Comparison of ENCODE assay signal across 1 cellular context in the genomic region with DNA sequence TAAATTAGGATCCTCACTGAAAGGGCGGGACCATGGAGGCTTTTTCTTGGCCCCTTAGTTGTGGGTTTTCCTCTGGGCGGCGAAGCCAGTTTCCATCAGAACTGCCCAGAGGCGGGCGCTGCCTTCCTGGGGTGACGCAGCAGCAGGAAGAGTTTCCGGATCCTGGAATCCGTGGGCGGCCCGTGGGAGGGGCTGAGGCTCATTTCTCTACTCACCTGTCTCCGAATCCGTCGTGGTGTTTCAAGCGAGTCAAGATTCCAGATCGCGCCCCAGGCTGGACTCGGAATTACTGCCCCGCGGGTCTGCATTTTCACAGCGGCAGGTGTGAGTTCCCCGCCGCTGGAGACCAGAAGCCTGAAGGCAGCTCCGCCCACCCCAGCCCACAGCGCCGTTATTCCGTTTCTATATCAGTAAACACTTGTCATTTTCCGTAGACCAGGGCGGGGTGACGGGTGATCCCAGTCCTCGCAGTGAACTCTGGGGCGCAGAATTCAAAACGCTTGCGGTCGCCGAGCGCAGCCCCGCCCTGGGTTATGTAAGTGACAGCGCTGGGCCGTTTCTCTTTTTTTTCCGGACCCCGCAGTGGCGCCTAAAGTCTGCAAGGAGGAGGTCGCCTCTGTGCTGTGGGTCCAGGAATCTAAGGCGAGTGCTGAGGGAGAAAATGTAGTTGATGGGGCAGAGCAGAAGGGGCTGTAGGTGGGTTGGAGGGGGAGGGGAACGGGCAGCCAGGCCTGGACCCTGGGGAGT.
TF ChIP-seq lines count a peak whose summit lies in the region.

No MANE protein-coding gene starts in this region.

TF ChIP-seq in HepG2, 621 proteins besides CTCF, POLR2A, EP300 and RAD21 (continued from another document and continues in another):
- TF ChIP-seq, protein P1, sequence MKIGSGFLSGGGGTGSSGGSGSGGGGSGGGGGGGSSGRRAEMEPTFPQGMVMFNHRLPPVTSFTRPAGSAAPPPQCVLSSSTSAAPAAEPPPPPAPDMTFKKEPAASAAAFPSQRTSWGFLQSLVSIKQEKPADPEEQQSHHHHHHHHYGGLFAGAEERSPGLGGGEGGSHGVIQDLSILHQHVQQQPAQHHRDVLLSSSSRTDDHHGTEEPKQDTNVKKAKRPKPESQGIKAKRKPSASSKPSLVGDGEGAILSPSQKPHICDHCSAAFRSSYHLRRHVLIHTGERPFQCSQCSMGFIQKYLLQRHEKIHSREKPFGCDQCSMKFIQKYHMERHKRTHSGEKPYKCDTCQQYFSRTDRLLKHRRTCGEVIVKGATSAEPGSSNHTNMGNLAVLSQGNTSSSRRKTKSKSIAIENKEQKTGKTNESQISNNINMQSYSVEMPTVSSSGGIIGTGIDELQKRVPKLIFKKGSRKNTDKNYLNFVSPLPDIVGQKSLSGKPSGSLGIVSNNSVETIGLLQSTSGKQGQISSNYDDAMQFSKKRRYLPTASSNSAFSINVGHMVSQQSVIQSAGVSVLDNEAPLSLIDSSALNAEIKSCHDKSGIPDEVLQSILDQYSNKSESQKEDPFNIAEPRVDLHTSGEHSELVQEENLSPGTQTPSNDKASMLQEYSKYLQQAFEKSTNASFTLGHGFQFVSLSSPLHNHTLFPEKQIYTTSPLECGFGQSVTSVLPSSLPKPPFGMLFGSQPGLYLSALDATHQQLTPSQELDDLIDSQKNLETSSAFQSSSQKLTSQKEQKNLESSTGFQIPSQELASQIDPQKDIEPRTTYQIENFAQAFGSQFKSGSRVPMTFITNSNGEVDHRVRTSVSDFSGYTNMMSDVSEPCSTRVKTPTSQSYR (CRISPR knock-in tag; IDR thresholded peaks at IDR 0.05; ENCODE audit: borderline replicate concordance) = peak; percentile 68; the same call in 1 of the 2 replicates
- TF ChIP-seq RBAK (CRISPR knock-in tag; IDR thresholded peaks at IDR 0.05) (0 out of 2 replicates have a peak, but pooled peaks have one; percentile 26), STAG1 (CRISPR knock-in tag; IDR thresholded peaks at IDR 0.05) (0 out of 2 replicates have a peak, but pooled peaks have one; percentile 18), MTF2 (CRISPR knock-in tag; IDR thresholded peaks at IDR 0.05; ENCODE audit: borderline replicate concordance) (no peak), ZBTB38 (CRISPR knock-in tag; IDR thresholded peaks at IDR 0.05) (no peak), ZNF775 (CRISPR knock-in tag; IDR thresholded peaks at IDR 0.05; ENCODE audit: borderline replicate concordance) (no peak), ZFAT (CRISPR knock-in tag; conservative IDR thresholded peaks at IDR 0.05) (no peak), MYNN (CRISPR knock-in tag; IDR thresholded peaks at IDR 0.05; ENCODE audit: low read depth) (no peak), TARDBP (CRISPR knock-in tag; IDR thresholded peaks at IDR 0.05) (peak; percentile 40; the same call in 1 of the 2 replicates), ZNF569 (CRISPR knock-in tag; IDR thresholded peaks at IDR 0.05; ENCODE audit: borderline replicate concordance) (peak; percentile 88), ZNF143 (CRISPR knock-in tag; IDR thresholded peaks at IDR 0.05) (peak; percentile 84), ZNF7 (CRISPR knock-in tag; IDR thresholded peaks at IDR 0.05) (no peak), ETV5 (CRISPR knock-in tag; IDR thresholded peaks at IDR 0.05; ENCODE audit: borderline replicate concordance) (peak; percentile 52; the same call in 1 of the 2 replicates), RBM22 (optimal IDR thresholded peaks at IDR 0.05; ENCODE audit: low read length) (no peak), CCAR2 (optimal IDR thresholded peaks at IDR 0.05; ENCODE audit: low read depth, low read length) (no peak), ZNF709 (CRISPR knock-in tag; IDR thresholded peaks at IDR 0.05) (no peak), TBP (CRISPR knock-in tag; IDR thresholded peaks at IDR 0.05) (0 out of 2 replicates have a peak, but pooled peaks have one; percentile 55), BHLHE40 (IDR thresholded peaks at IDR 0.05; ENCODE audit: low read length) (no peak; the same call in 1 of the 2 replicates), YY1 (IDR thresholded peaks at IDR 0.05; ENCODE audit: insufficient read depth, insufficient replicate concordance, low read depth, low read length) (peak; percentile 27), NFYC (CRISPR knock-in tag; IDR thresholded peaks at IDR 0.05) (no peak)
- TF ChIP-seq, protein P2, sequence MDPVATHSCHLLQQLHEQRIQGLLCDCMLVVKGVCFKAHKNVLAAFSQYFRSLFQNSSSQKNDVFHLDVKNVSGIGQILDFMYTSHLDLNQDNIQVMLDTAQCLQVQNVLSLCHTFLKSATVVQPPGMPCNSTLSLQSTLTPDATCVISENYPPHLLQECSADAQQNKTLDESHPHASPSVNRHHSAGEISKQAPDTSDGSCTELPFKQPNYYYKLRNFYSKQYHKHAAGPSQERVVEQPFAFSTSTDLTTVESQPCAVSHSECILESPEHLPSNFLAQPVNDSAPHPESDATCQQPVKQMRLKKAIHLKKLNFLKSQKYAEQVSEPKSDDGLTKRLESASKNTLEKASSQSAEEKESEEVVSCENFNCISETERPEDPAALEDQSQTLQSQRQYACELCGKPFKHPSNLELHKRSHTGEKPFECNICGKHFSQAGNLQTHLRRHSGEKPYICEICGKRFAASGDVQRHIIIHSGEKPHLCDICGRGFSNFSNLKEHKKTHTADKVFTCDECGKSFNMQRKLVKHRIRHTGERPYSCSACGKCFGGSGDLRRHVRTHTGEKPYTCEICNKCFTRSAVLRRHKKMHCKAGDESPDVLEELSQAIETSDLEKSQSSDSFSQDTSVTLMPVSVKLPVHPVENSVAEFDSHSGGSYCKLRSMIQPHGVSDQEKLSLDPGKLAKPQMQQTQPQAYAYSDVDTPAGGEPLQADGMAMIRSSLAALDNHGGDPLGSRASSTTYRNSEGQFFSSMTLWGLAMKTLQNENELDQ (CRISPR knock-in tag; IDR thresholded peaks at IDR 0.05; ENCODE audit: borderline replicate concordance) = no peak
- TF ChIP-seq, protein P3, sequence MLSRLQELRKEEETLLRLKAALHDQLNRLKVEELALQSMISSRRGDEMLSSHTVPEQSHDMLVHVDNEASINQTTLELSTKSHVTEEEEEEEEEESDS (CRISPR knock-in tag; IDR thresholded peaks at IDR 0.05; ENCODE audit: borderline replicate concordance) = 0 out of 2 replicates have a peak, but pooled peaks have one; percentile 64
- TF ChIP-seq, protein P4, sequence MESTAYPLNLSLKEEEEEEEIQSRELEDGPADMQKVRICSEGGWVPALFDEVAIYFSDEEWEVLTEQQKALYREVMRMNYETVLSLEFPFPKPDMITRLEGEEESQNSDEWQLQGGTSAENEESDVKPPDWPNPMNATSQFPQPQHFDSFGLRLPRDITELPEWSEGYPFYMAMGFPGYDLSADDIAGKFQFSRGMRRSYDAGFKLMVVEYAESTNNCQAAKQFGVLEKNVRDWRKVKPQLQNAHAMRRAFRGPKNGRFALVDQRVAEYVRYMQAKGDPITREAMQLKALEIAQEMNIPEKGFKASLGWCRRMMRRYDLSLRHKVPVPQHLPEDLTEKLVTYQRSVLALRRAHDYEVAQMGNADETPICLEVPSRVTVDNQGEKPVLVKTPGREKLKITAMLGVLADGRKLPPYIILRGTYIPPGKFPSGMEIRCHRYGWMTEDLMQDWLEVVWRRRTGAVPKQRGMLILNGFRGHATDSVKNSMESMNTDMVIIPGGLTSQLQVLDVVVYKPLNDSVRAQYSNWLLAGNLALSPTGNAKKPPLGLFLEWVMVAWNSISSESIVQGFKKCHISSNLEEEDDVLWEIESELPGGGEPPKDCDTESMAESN (CRISPR knock-in tag; conservative IDR thresholded peaks at IDR 0.05) = peak; percentile 51; the same call in 1 of the 2 replicates
- TF ChIP-seq, protein P5, sequence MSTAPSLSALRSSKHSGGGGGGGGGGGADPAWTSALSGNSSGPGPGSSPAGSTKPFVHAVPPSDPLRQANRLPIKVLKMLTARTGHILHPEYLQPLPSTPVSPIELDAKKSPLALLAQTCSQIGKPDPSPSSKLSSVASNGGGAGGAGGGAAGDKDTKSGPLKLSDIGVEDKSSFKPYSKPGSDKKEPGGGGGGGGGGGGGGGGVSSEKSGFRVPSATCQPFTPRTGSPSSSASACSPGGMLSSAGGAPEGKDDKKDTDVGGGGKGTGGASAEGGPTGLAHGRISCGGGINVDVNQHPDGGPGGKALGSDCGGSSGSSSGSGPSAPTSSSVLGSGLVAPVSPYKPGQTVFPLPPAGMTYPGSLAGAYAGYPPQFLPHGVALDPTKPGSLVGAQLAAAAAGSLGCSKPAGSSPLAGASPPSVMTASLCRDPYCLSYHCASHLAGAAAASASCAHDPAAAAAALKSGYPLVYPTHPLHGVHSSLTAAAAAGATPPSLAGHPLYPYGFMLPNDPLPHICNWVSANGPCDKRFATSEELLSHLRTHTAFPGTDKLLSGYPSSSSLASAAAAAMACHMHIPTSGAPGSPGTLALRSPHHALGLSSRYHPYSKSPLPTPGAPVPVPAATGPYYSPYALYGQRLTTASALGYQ (CRISPR knock-in tag; IDR thresholded peaks at IDR 0.05) = no peak
- TF ChIP-seq, protein P6, sequence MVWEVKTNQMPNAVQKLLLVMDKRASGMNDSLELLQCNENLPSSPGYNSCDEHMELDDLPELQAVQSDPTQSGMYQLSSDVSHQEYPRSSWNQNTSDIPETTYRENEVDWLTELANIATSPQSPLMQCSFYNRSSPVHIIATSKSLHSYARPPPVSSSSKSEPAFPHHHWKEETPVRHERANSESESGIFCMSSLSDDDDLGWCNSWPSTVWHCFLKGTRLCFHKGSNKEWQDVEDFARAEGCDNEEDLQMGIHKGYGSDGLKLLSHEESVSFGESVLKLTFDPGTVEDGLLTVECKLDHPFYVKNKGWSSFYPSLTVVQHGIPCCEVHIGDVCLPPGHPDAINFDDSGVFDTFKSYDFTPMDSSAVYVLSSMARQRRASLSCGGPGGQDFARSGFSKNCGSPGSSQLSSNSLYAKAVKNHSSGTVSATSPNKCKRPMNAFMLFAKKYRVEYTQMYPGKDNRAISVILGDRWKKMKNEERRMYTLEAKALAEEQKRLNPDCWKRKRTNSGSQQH (CRISPR knock-in tag; IDR thresholded peaks at IDR 0.05; ENCODE audit: low read depth) = no peak; the same call in 1 of the 2 replicates
- TF ChIP-seq, protein P7, sequence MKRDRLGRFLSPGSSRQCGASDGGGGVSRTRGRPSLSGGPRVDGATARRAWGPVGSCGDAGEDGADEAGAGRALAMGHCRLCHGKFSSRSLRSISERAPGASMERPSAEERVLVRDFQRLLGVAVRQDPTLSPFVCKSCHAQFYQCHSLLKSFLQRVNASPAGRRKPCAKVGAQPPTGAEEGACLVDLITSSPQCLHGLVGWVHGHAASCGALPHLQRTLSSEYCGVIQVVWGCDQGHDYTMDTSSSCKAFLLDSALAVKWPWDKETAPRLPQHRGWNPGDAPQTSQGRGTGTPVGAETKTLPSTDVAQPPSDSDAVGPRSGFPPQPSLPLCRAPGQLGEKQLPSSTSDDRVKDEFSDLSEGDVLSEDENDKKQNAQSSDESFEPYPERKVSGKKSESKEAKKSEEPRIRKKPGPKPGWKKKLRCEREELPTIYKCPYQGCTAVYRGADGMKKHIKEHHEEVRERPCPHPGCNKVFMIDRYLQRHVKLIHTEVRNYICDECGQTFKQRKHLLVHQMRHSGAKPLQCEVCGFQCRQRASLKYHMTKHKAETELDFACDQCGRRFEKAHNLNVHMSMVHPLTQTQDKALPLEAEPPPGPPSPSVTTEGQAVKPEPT (CRISPR knock-in tag; IDR thresholded peaks at IDR 0.05; ENCODE audit: low read depth) = no peak
- TF ChIP-seq, protein P8, sequence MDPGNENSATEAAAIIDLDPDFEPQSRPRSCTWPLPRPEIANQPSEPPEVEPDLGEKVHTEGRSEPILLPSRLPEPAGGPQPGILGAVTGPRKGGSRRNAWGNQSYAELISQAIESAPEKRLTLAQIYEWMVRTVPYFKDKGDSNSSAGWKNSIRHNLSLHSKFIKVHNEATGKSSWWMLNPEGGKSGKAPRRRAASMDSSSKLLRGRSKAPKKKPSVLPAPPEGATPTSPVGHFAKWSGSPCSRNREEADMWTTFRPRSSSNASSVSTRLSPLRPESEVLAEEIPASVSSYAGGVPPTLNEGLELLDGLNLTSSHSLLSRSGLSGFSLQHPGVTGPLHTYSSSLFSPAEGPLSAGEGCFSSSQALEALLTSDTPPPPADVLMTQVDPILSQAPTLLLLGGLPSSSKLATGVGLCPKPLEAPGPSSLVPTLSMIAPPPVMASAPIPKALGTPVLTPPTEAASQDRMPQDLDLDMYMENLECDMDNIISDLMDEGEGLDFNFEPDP (CRISPR knock-in tag; conservative IDR thresholded peaks at IDR 0.05) = no peak
- TF ChIP-seq, protein P9, sequence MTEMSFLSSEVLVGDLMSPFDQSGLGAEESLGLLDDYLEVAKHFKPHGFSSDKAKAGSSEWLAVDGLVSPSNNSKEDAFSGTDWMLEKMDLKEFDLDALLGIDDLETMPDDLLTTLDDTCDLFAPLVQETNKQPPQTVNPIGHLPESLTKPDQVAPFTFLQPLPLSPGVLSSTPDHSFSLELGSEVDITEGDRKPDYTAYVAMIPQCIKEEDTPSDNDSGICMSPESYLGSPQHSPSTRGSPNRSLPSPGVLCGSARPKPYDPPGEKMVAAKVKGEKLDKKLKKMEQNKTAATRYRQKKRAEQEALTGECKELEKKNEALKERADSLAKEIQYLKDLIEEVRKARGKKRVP (CRISPR knock-in tag; IDR thresholded peaks at IDR 0.05) = peak in 1 of 2 experiments; percentile 72; a peak in 2 of 4 replicates
- TF ChIP-seq, protein P10, sequence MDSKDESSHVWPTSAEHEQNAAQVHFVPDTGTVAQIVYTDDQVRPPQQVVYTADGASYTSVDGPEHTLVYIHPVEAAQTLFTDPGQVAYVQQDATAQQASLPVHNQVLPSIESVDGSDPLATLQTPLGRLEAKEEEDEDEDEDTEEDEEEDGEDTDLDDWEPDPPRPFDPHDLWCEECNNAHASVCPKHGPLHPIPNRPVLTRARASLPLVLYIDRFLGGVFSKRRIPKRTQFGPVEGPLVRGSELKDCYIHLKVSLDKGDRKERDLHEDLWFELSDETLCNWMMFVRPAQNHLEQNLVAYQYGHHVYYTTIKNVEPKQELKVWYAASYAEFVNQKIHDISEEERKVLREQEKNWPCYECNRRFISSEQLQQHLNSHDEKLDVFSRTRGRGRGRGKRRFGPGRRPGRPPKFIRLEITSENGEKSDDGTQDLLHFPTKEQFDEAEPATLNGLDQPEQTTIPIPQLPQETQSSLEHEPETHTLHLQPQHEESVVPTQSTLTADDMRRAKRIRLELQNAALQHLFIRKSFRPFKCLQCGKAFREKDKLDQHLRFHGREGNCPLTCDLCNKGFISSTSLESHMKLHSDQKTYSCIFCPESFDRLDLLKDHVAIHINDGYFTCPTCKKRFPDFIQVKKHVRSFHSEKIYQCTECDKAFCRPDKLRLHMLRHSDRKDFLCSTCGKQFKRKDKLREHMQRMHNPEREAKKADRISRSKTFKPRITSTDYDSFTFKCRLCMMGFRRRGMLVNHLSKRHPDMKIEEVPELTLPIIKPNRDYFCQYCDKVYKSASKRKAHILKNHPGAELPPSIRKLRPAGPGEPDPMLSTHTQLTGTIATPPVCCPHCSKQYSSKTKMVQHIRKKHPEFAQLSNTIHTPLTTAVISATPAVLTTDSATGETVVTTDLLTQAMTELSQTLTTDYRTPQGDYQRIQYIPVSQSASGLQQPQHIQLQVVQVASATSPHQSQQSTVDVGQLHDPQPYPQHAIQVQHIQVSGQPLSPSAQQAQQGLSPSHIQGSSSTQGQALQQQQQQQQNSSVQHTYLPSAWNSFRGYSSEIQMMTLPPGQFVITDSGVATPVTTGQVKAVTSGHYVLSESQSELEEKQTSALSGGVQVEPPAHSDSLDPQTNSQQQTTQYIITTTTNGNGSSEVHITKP (CRISPR knock-in tag; IDR thresholded peaks at IDR 0.05; ENCODE audit: low read depth) = 0 out of 2 replicates have a peak, but pooled peaks have one; percentile 27
- TF ChIP-seq, protein P11, sequence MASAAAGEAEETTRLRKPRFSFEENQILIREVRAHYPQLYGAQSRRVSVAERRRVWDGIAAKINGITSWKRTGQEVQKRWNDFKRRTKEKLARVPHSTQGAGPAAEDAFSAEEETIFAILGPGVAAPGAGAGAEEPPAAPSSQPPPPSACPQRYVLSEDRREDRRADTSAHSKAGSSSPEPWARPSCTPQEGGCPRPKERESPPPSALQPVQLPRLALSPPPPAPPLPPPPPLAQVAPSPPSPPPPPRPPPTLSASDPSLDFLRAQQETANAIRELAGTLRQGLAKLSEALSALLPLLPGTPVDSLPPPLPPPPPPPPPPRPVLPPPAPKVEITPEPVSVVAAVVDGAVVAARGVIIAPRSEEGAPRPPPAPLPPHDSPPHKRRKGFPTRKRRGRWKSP (CRISPR knock-in tag; IDR thresholded peaks at IDR 0.05) = peak; percentile 86
